In the genomic region with DNA sequence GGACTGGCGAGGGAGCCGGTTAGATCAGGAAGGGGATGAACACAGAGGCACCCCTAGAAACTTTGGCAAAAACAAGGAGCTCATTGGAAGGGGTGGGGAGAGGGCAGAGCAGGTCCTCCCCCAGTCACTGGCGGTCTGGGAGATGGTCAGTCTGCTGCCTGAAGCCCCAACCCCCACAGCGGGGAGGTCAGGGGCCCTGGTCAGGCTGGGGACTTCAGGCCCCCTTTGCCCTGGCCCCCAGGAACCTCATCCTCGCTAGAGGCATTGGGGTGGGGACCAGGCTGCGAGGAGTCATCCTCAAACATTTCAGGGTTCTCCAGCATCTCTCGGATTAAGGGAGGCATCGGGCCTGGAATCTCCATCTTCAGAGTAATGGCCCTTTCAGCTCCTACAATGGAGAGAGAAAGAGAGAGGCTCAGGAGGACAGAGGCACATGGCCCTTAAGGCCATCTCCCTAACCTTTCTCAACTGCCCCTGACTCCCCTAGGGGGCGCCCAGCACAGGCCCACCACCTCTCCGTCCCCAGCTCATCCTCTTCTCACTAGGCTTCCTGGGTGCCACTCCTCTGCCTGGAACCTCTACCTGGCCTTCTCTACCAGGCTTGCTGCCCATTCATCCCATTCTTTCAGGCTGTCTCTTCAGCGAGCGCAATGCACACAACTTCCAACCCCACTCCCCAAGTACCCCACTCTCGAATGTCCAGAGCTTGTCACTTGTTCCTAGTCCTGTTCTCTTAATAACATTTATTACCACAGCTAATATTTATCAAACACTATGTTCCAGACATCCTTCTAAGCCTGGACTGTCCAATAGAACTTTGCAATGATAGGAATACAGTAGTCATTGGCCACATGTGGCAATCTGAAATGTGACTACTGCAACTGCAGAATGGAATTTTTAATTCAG, we compare ENCODE assay signal across 10 cellular contexts. TPM values are rescaled to one million over a fixed set of nuclear protein-coding genes. Genes with fewer than 3 reads are reported as not detected.
DNase-seq lines count a peak whose midpoint lies in the region; ATAC-seq, FAIRE-seq and TF ChIP-seq lines count a peak whose summit lies in the region.
"Had no signal": no experiment of that assay in that cellular context is flagged by ENCODE, and none has a peak within 500 bp of the region (broad histone marks: within the 10 kb centered on the region; RNA-seq: fewer than 3 reads in every experiment).

No MANE protein-coding gene starts in this region.

- H3K4me2 ChIP-seq in Karpas-422 (ENCODE audit: low read depth, low read length, poor library complexity, severe bottlenecking) (no peak overlapping the region), K562 (ENCODE audit: insufficient read depth, low read length) (no peak overlapping the region)

- TF ChIP-seq POLR2A in K562 (conservative IDR thresholded peaks at IDR 0.05): no peak
- no peak for TF ChIP-seq POLR2A in GM12891 (IDR thresholded peaks at IDR 0.05; ENCODE audit: low read depth, low read length)

- CTCF ChIA-PET in K562 (lab: Yijun Ruan, JAX; ENCODE audit: low intra/inter-chr PET ratio): interaction anchor here (0.9 to 4.5 kb wide), 2 partner anchors 56 to 76 kb away, joined by 3 to 41 read pairs; a partner anchor contains a TSS

- H3K4me3 Mint-ChIP-seq in T-helper 1 cell treated with Interleukin-12 subunit alpha and Interleukin-12 subunit beta and Interleukin-4 antibody, amounts not matched to agents 30 μg/mL and 1 μg/mL, for 36 hours: no peak overlapping the region

- peaks cover 69% of the 10 kb centered on the region for H3K4me1 Mint-ChIP-seq in T-helper 1 cell treated with Interleukin-12 subunit alpha and Interleukin-12 subunit beta and Interleukin-4 antibody, amounts not matched to agents 30 μg/mL and 1 μg/mL, for 36 hours (ENCODE audit: low read depth)

- TF ChIP-seq RAD21 in K562 (CRISPR knock-in tag; conservative IDR thresholded peaks at IDR 0.05 in 1 of 2, IDR thresholded peaks at IDR 0.05 in 1 of 2): peak in 1 of 2 experiments; percentile 66; a peak in 2 of 4 replicates

- no peaks in the 10 kb centered on the region for H3K36me3 ChIP-seq in Karpas-422 (ENCODE audit: insufficient read depth, low read length)
- peaks cover 40% of the 10 kb centered on the region for H3K36me3 ChIP-seq in K562 (ENCODE audit: control insufficient read depth, insufficient read depth, low read length)
- H3K36me3 ChIP-seq: colonic mucosa had no signal

- BruUV-seq in K562 (replicated peaks; lab: Mats Ljungman, UMichigan): no TSS peak

- H3K79me2 ChIP-seq in Karpas-422 (ENCODE audit: low read length): peaks cover 6% of the 10 kb centered on the region
- H3K79me2 ChIP-seq in K562 (ENCODE audit: control insufficient read depth, insufficient read depth, low read length): no peaks in the 10 kb centered on the region

- ATAC-seq in K562: peak; percentile 81

- H3K9me1 ChIP-seq in K562 (ENCODE audit: control insufficient read depth, insufficient read depth, low read length): no peaks in the 10 kb centered on the region

- intact Hi-C loops in K562 (cut with micrococcal nuclease): loop anchor here (2.0 kb wide), 1 partner anchor 297 kb away; no protein-coding TSS in a partner anchor
- intact Hi-C loops in posterior vena cava (cut with DNase I): loop anchor here (2.0 to 5.0 kb wide), 4 partner anchors 41 to 924 kb away; a partner anchor contains a TSS

- no peaks in the 10 kb centered on the region for H3K9me3 ChIP-seq in Karpas-422 (ENCODE audit: low read length)
- no peaks in the 10 kb centered on the region for H3K9me3 ChIP-seq in K562 (replicated peaks; ENCODE audit: control insufficient read depth, insufficient read depth, low read depth, low read length)
- H3K9me3 ChIP-seq: colonic mucosa had no signal

- H4K20me1 ChIP-seq in Karpas-422 (ENCODE audit: insufficient read depth, low read depth, low read length) (no peaks in the 10 kb centered on the region), K562 (replicated peaks; ENCODE audit: control insufficient read depth, insufficient read depth, low read length) (no peaks in the 10 kb centered on the region)

- POLR2A ChIA-PET in K562 (lab: Yijun Ruan, JAX): interaction anchor here (0.6 to 1.3 kb wide), 6 partner anchors 8 to 77 kb away, joined by 3 to 4 read pairs (median 3); a partner anchor contains a TSS

- no peak for DNase-seq in T-helper 1 cell
- peak; percentile 77 for DNase-seq in Karpas-422
- peak; percentile 69 to 74 (median 72) for DNase-seq in K562 (ENCODE audit: extremely low read depth in 1 of 4, low spot score in 3 of 4)
- DNase-seq in posterior vena cava (ENCODE audit: low spot score): peak; percentile 53
- no peak for DNase-seq in GM12891 (ENCODE audit: insufficient read length, low spot score)
- DNase-seq in activated effector memory CD4-positive, alpha-beta T cell treated with anti-CD3 and anti-CD28 coated beads, Interleukin-2, amount 50 U/mL, for 16 hours: no peak
- DNase-seq in mesenteric fat pad (ENCODE audit: low spot score): no peak
- DNase-seq: colonic mucosa; stimulated activated CD4-positive, alpha-beta T cell treated with anti-CD3 and anti-CD28 coated beads, Interleukin-15, amount 100 ng/mL, for 24 hours had no signal

- in situ Hi-C loops in K562 (cut with MboI): loop anchor here (5.0 kb wide), 1 partner anchor 76 kb away; no protein-coding TSS in a partner anchor

- peak; percentile 59 to 79 (median 64) for TF ChIP-seq CTCF in K562 (IDR thresholded peaks at IDR 0.05 in 2 of 3, conservative IDR thresholded peaks at IDR 0.05 in 1 of 3; ENCODE audit: insufficient read depth in 2 of 3, low read depth in 1 of 3, low read length in 3 of 3)

- H3K27me3 Mint-ChIP-seq in T-helper 1 cell treated with Interleukin-12 subunit alpha and Interleukin-12 subunit beta and Interleukin-4 antibody, amounts not matched to agents 30 μg/mL and 1 μg/mL, for 36 hours (ENCODE audit: low read depth): no peaks in the 10 kb centered on the region

- peak overlapping the region; percentile 53 for H3K27ac Mint-ChIP-seq in T-helper 1 cell treated with Interleukin-12 subunit alpha and Interleukin-12 subunit beta and Interleukin-4 antibody, amounts not matched to agents 30 μg/mL and 1 μg/mL, for 36 hours

- H3K9me2 ChIP-seq in Karpas-422 (replicated peaks; ENCODE audit: insufficient read depth, low read length): no peaks in the 10 kb centered on the region

- peaks cover 60% of the 10 kb centered on the region for H3K36me3 Mint-ChIP-seq in T-helper 1 cell treated with Interleukin-12 subunit alpha and Interleukin-12 subunit beta and Interleukin-4 antibody, amounts not matched to agents 30 μg/mL and 1 μg/mL, for 36 hours (ENCODE audit: low read depth)

- H2AFZ ChIP-seq in Karpas-422 (ENCODE audit: low read length): no peak overlapping the region
- H2AFZ ChIP-seq in K562 (ENCODE audit: low read depth, low read length): peak overlapping the region; percentile 71

- H3K9me3 Mint-ChIP-seq in T-helper 1 cell treated with Interleukin-12 subunit alpha and Interleukin-12 subunit beta and Interleukin-4 antibody, amounts not matched to agents 30 μg/mL and 1 μg/mL, for 36 hours: no peaks in the 10 kb centered on the region

- H3K4me1 ChIP-seq in Karpas-422 (ENCODE audit: low read length) (peaks cover 45% of the 10 kb centered on the region), K562 (replicated peaks in 1 of 2; ENCODE audit: control insufficient read depth in 2 of 2, insufficient read depth in 2 of 2, low read length in 2 of 2) (peaks cover 17 to 30% of the 10 kb centered on the region in 2 experiments; a peak in 4 of 5 replicates)

- peak; percentile 35 for FAIRE-seq in K562 (lab: Jason Lieb, UNC)
- FAIRE-seq in GM12891 (lab: Jason Lieb, UNC): no peak

- no peak overlapping the region for H3K27ac ChIP-seq in Karpas-422 (ENCODE audit: low read length)
- no peak overlapping the region for H3K27ac ChIP-seq in K562 (ENCODE audit: extremely low read depth, low read depth, low read length)
- H3K27ac ChIP-seq: colonic mucosa had no signal

- no peak overlapping the region for H3K4me3 ChIP-seq in Karpas-422 (ENCODE audit: low read length)
- H3K4me3 ChIP-seq in K562: no peak overlapping the region
- H3K4me3 ChIP-seq: colonic mucosa had no signal

- TF ChIP-seq EP300 in K562 (IDR thresholded peaks at IDR 0.05; ENCODE audit: low read length): no peak

- H3K9ac ChIP-seq in Karpas-422 (ENCODE audit: low read length) (0 out of 2 replicates have a peak overlapping the region, but pooled peaks have one; percentile 17), K562 (ENCODE audit: insufficient read depth in 1 of 2, low read depth in 2 of 2, low read length in 2 of 2) (no peak overlapping the region)

- H3K27me3 ChIP-seq in Karpas-422 (ENCODE audit: low read length) (no peaks in the 10 kb centered on the region), K562 (ENCODE audit: control insufficient read depth in 2 of 2, insufficient read depth in 2 of 2, low read length in 2 of 2) (no peaks in the 10 kb centered on the region)
- H3K27me3 ChIP-seq: colonic mucosa had no signal

- 66% methylated on average over 12 of the region's 13 CpGs for WGBS in K562 (ENCODE audit: insufficient coverage, low coverage, missing lambda C conversion rate)

RNA-seq across cellular contexts. Expression of a gene that starts 4.7 kb away (rescaled TPM):
- total RNA-seq in Karpas-422 (2014; rRNA removed; shearing (Covaris generic); ENCODE audit: low replicate concordance): 124 and 159 TPM in 2 replicates
- total RNA-seq in K562 (2011; cell fraction: chromatin; rRNA removed; ENCODE audit: low replicate concordance): 1.7 and 4.1 TPM in 2 replicates
- 3.6 and 8.2 TPM in 2 replicates for total RNA-seq in K562 (2011; cell fraction: nucleolus; rRNA removed)
- 2.3 and 2.7 TPM in 2 replicates for total RNA-seq in K562 (2011; cell fraction: nucleoplasm; rRNA removed)
- total RNA-seq in K562 (2014; rRNA removed) (1.3 and 1.9 TPM in 2 replicates), K562 (2014; rRNA removed; fragmentation: Illumina TruSeq; extraction: Trizol) (0.41 and 0.55 TPM in 2 replicates), K562 (2015; rRNA removed; fragmentation: Illumina TruSeq; extraction: Trizol) (0.54 and 0.64 TPM in 2 replicates), K562 (2021) (2.0 and 3.5 TPM in 2 replicates), posterior vena cava (1 to 10 TPM; 2.1 to 2.9 TPM), mesenteric fat pad (2.3 TPM)
- polyA plus RNA-seq in K562 (2011; rRNA removed) (0.98 and 1.5 TPM in 2 replicates), K562 (2014; fragmentation: Illumina TruSeq; extraction: Trizol) (0.57 and 0.67 TPM in 2 replicates), K562 (2014; fragmentation: Nextera tagmentation; extraction: Ambion mirVana) (under 1 TPM; 0.06 to 0.10 TPM), K562 (2014; rRNA removed) (1.2 and 1.9 TPM in 2 replicates)
- polyA plus RNA-seq in K562 (2011; cell fraction: cytosol; rRNA removed): 1.2 and 2.2 TPM in 2 replicates
- 3.1 and 4.5 TPM in 2 replicates for polyA plus RNA-seq in K562 (2011; cell fraction: nucleus; rRNA removed)
- 0.82 and 1.4 TPM in 2 replicates for polyA plus RNA-seq in K562 (2012)
- polyA minus RNA-seq in K562 (2011; rRNA and poly(A)+ RNA removed): 1.2 and 1.3 TPM in 2 replicates
- 0.95 and 2.7 TPM in 2 replicates for polyA minus RNA-seq in K562 (2011; cell fraction: cytosol; rRNA and poly(A)+ RNA removed)
- polyA minus RNA-seq in K562 (2011; cell fraction: nucleus; rRNA and poly(A)+ RNA removed): 0.89 and 1.2 TPM in 2 replicates
- 154 TPM for polyA plus RNA-seq in GM12891 (2012; ENCODE audit: low read depth, missing spikeins)

RNA-seq across cellular contexts. Expression of a gene that starts 20.3 kb away (rescaled TPM):
- 1.7 and 6.5 TPM in 2 replicates for total RNA-seq in Karpas-422 (2014; rRNA removed; shearing (Covaris generic); ENCODE audit: low replicate concordance)
- total RNA-seq in K562 (2011; cell fraction: chromatin; rRNA removed; ENCODE audit: low replicate concordance): 6.1 and 17.7 TPM in 2 replicates
- 8.7 and 10.3 TPM in 2 replicates for total RNA-seq in K562 (2011; cell fraction: nucleolus; rRNA removed)
- 5.0 and 7.3 TPM in 2 replicates for total RNA-seq in K562 (2011; cell fraction: nucleoplasm; rRNA removed)
- total RNA-seq in K562 (2014; rRNA removed) (1.9 and 3.3 TPM in 2 replicates), K562 (2014; rRNA removed; fragmentation: Illumina TruSeq; extraction: Trizol) (1.8 and 3.1 TPM in 2 replicates), K562 (2015; rRNA removed; fragmentation: Illumina TruSeq; extraction: Trizol) (3.8 and 4.7 TPM in 2 replicates), K562 (2021) (7.6 and 9.4 TPM in 2 replicates), posterior vena cava (10 to 100 TPM; 33.4 to 38.1 TPM), mesenteric fat pad (18.0 TPM)
- polyA plus RNA-seq in K562 (2011; rRNA removed) (4.1 and 4.7 TPM in 2 replicates), K562 (2014; fragmentation: Illumina TruSeq; extraction: Trizol) (6.0 and 7.8 TPM in 2 replicates), K562 (2014; fragmentation: Nextera tagmentation; extraction: Ambion mirVana) (under 1 TPM; 0.18 to 0.36 TPM), K562 (2014; rRNA removed) (4.9 and 6.5 TPM in 2 replicates)
- 4.7 and 7.6 TPM in 2 replicates for polyA plus RNA-seq in K562 (2011; cell fraction: cytosol; rRNA removed)
- 10.9 and 15.3 TPM in 2 replicates for polyA plus RNA-seq in K562 (2011; cell fraction: nucleus; rRNA removed)
- 3.6 and 5.4 TPM in 2 replicates for polyA plus RNA-seq in K562 (2012)
- polyA minus RNA-seq in K562 (2011; rRNA and poly(A)+ RNA removed): 4.7 and 5.7 TPM in 2 replicates
- 5.7 and 9.6 TPM in 2 replicates for polyA minus RNA-seq in K562 (2011; cell fraction: cytosol; rRNA and poly(A)+ RNA removed)
- 3.6 and 7.6 TPM in 2 replicates for polyA minus RNA-seq in K562 (2011; cell fraction: nucleus; rRNA and poly(A)+ RNA removed)
- 4.0 TPM for polyA plus RNA-seq in GM12891 (2012; ENCODE audit: low read depth, missing spikeins)

RNA-seq across cellular contexts. Expression of a gene that starts 31.0 kb away (rescaled TPM):
- total RNA-seq in Karpas-422 (2014; rRNA removed; shearing (Covaris generic); ENCODE audit: low replicate concordance): 13.1 and 19.2 TPM in 2 replicates
- 97.5 and 106 TPM in 2 replicates for total RNA-seq in K562 (2011; cell fraction: chromatin; rRNA removed; ENCODE audit: low replicate concordance)
- 53.5 and 54.7 TPM in 2 replicates for total RNA-seq in K562 (2011; cell fraction: nucleolus; rRNA removed)
- 60.6 and 65.8 TPM in 2 replicates for total RNA-seq in K562 (2011; cell fraction: nucleoplasm; rRNA removed)
- total RNA-seq in K562 (2014; rRNA removed) (8.1 and 8.5 TPM in 2 replicates), K562 (2014; rRNA removed; fragmentation: Illumina TruSeq; extraction: Trizol) (5.7 and 8.1 TPM in 2 replicates), K562 (2015; rRNA removed; fragmentation: Illumina TruSeq; extraction: Trizol) (6.7 and 7.0 TPM in 2 replicates), K562 (2021) (10.3 and 10.9 TPM in 2 replicates), posterior vena cava (10 to 100 TPM; 16.4 to 22.3 TPM), mesenteric fat pad (296 TPM)
- polyA plus RNA-seq in K562 (2011; rRNA removed) (19.6 and 26.6 TPM in 2 replicates), K562 (2014; fragmentation: Illumina TruSeq; extraction: Trizol) (11.1 and 16.8 TPM in 2 replicates), K562 (2014; fragmentation: Nextera tagmentation; extraction: Ambion mirVana) (1 to 10 TPM; 1.8 to 2.4 TPM), K562 (2014; rRNA removed) (17.1 TPM in 2 replicates)
- 5.5 and 11.5 TPM in 2 replicates for polyA plus RNA-seq in K562 (2011; cell fraction: cytosol; rRNA removed)
- 109 and 129 TPM in 2 replicates for polyA plus RNA-seq in K562 (2011; cell fraction: nucleus; rRNA removed)
- 7.6 and 29.6 TPM in 2 replicates for polyA plus RNA-seq in K562 (2012)
- 6.1 and 7.9 TPM in 2 replicates for polyA minus RNA-seq in K562 (2011; rRNA and poly(A)+ RNA removed)
- 6.1 TPM in 1 of 2 replicates, not detected in the other for polyA minus RNA-seq in K562 (2011; cell fraction: cytosol; rRNA and poly(A)+ RNA removed)
- 14.8 and 19.5 TPM in 2 replicates for polyA minus RNA-seq in K562 (2011; cell fraction: nucleus; rRNA and poly(A)+ RNA removed)
- 8.6 TPM for polyA plus RNA-seq in GM12891 (2012; ENCODE audit: low read depth, missing spikeins)

RNA-seq across cellular contexts. Expression of a gene that starts 31.2 kb away (rescaled TPM):
- 24.0 and 30.6 TPM in 2 replicates for total RNA-seq in Karpas-422 (2014; rRNA removed; shearing (Covaris generic); ENCODE audit: low replicate concordance)
- 77.6 and 121 TPM in 2 replicates for total RNA-seq in K562 (2011; cell fraction: chromatin; rRNA removed; ENCODE audit: low replicate concordance)
- 62.2 and 65.9 TPM in 2 replicates for total RNA-seq in K562 (2011; cell fraction: nucleolus; rRNA removed)
- total RNA-seq in K562 (2011; cell fraction: nucleoplasm; rRNA removed): 76.6 and 88.8 TPM in 2 replicates
- total RNA-seq in K562 (2014; rRNA removed) (15.1 and 16.1 TPM in 2 replicates), K562 (2014; rRNA removed; fragmentation: Illumina TruSeq; extraction: Trizol) (18.6 and 19.9 TPM in 2 replicates), K562 (2015; rRNA removed; fragmentation: Illumina TruSeq; extraction: Trizol) (13.3 and 13.6 TPM in 2 replicates), K562 (2021) (39.6 and 46.4 TPM in 2 replicates), posterior vena cava (10 to 100 TPM; 23.7 to 27.4 TPM), mesenteric fat pad (39.7 TPM)
- polyA plus RNA-seq in K562 (2011; rRNA removed) (33.1 and 34.9 TPM in 2 replicates), K562 (2014; fragmentation: Illumina TruSeq; extraction: Trizol) (19.2 and 21.0 TPM in 2 replicates), K562 (2014; fragmentation: Nextera tagmentation; extraction: Ambion mirVana) (1 to 10 TPM in 1 of 2 experiments, under 1 TPM in 1; 0.57 to 1.4 TPM), K562 (2014; rRNA removed) (20.6 and 22.1 TPM in 2 replicates)
- 9.6 and 17.0 TPM in 2 replicates for polyA plus RNA-seq in K562 (2011; cell fraction: cytosol; rRNA removed)
- polyA plus RNA-seq in K562 (2011; cell fraction: nucleus; rRNA removed): 89.9 and 103 TPM in 2 replicates
- polyA plus RNA-seq in K562 (2012): 12.8 and 21.6 TPM in 2 replicates
- polyA minus RNA-seq in K562 (2011; rRNA and poly(A)+ RNA removed): 32.3 and 37.3 TPM in 2 replicates
- polyA minus RNA-seq in K562 (2011; cell fraction: cytosol; rRNA and poly(A)+ RNA removed): 8.2 and 9.2 TPM in 2 replicates
- polyA minus RNA-seq in K562 (2011; cell fraction: nucleus; rRNA and poly(A)+ RNA removed): 45.2 and 63.6 TPM in 2 replicates
- 10.6 TPM for polyA plus RNA-seq in GM12891 (2012; ENCODE audit: low read depth, missing spikeins)

RNA-seq across cellular contexts. Expression of a gene that starts 56.4 kb away (rescaled TPM):
- total RNA-seq in Karpas-422 (2014; rRNA removed; shearing (Covaris generic); ENCODE audit: low replicate concordance): 9.4 and 22.8 TPM in 2 replicates
- 92.5 and 189 TPM in 2 replicates for total RNA-seq in K562 (2011; cell fraction: chromatin; rRNA removed; ENCODE audit: low replicate concordance)
- total RNA-seq in K562 (2011; cell fraction: nucleolus; rRNA removed): 92.7 and 104 TPM in 2 replicates
- 92.8 and 98.3 TPM in 2 replicates for total RNA-seq in K562 (2011; cell fraction: nucleoplasm; rRNA removed)
- total RNA-seq in K562 (2014; rRNA removed) (18.7 and 22.9 TPM in 2 replicates), K562 (2014; rRNA removed; fragmentation: Illumina TruSeq; extraction: Trizol) (8.8 and 10.3 TPM in 2 replicates), K562 (2015; rRNA removed; fragmentation: Illumina TruSeq; extraction: Trizol) (18.8 and 19.0 TPM in 2 replicates), K562 (2021) (47.9 and 55.0 TPM in 2 replicates), posterior vena cava (1 to 10 TPM in 1 of 2 donors, under 1 TPM in 1; 0.62 to 1.0 TPM), mesenteric fat pad (0.67 TPM)
- polyA plus RNA-seq in K562 (2011; rRNA removed) (17.3 and 26.6 TPM in 2 replicates), K562 (2014; fragmentation: Illumina TruSeq; extraction: Trizol) (29.0 and 29.5 TPM in 2 replicates), K562 (2014; fragmentation: Nextera tagmentation; extraction: Ambion mirVana) (1 to 10 TPM; 1.2 to 1.6 TPM), K562 (2014; rRNA removed) (19.4 and 23.9 TPM in 2 replicates)
- polyA plus RNA-seq in K562 (2011; cell fraction: cytosol; rRNA removed): 15.8 and 25.6 TPM in 2 replicates
- polyA plus RNA-seq in K562 (2011; cell fraction: nucleus; rRNA removed): 88.4 and 110 TPM in 2 replicates
- polyA plus RNA-seq in K562 (2012): 20.9 and 21.3 TPM in 2 replicates
- 26.7 and 29.4 TPM in 2 replicates for polyA minus RNA-seq in K562 (2011; rRNA and poly(A)+ RNA removed)
- polyA minus RNA-seq in K562 (2011; cell fraction: cytosol; rRNA and poly(A)+ RNA removed): 16.5 and 18.8 TPM in 2 replicates
- 32.0 and 40.3 TPM in 2 replicates for polyA minus RNA-seq in K562 (2011; cell fraction: nucleus; rRNA and poly(A)+ RNA removed)
- polyA plus RNA-seq in GM12891 (2012; ENCODE audit: low read depth, missing spikeins): 11.6 TPM

Comparison
In these comparisons a context has a peak if more than half of its experiments do, and no peak if none do; other contexts are left out.
1. DNase-seq: peak in Karpas-422 (single experiment), K562 (4 of 4) and posterior vena cava (single experiment); none in T-helper 1 cell (0 of 5), GM12891 (single experiment), activated effector memory CD4-positive, alpha-beta T cell treated with anti-CD3 and anti-CD28 coated beads, Interleukin-2, amount 50 U/mL, for 16 hours (single experiment) and mesenteric fat pad (single experiment).
2. RNA of a gene that starts 4.7 kb away (total RNA-seq): 124 to 159 TPM in Karpas-422; 2.1 to 2.9 TPM in posterior vena cava, 2.3 TPM in mesenteric fat pad (single experiment) and 0.41 to 8.2 TPM in K562; every median in the first group is over 10 times any median in the second.